14 cellular contexts compared by ENCODE assay signal in genomic region chr3:13850161-13850945, GRCh38. TPM values are rescaled to one million over a fixed set of nuclear protein-coding genes. Genes with fewer than 3 reads are reported as not detected.
A peak's percentile ranks its signal among the peaks of the same experiment; 100 is the strongest.
DNase-seq lines count a peak whose midpoint lies in the region; ATAC-seq and TF ChIP-seq lines count a peak whose summit lies in the region.
"Had no signal": no experiment of that assay in that cellular context is flagged by ENCODE, and none has a peak within 500 bp of the region (broad histone marks: within the 10 kb centered on the region; RNA-seq: fewer than 3 reads in every experiment).

No MANE protein-coding gene starts in this region.

- WGBS in trophoblast cell (ENCODE audit: extremely low coverage, insufficient coverage, insufficient read length): no CpG with 5 or more reads among the region's 21 CpGs

- peak overlapping the region; percentile 17 for H3K18ac ChIP-seq in trophoblast cell (ENCODE audit: low read length)

- no peaks in the 10 kb centered on the region for H3K79me2 ChIP-seq in trophoblast cell (ENCODE audit: control insufficient read depth, insufficient read depth, low read length, poor library complexity)

- peak overlapping the region; percentile 21 for H4K8ac ChIP-seq in trophoblast cell (ENCODE audit: low read depth, low read length)

- H3K14ac ChIP-seq in trophoblast cell (ENCODE audit: low read length): peak overlapping the region; percentile 76

- no peak overlapping the region for H3K4me3 ChIP-seq in MG63
- H3K4me3 ChIP-seq in fibroblast of the aortic adventitia (ENCODE audit: low read depth, low read length): no peak overlapping the region
- H3K4me3 ChIP-seq in trophoblast cell (ENCODE audit: low read depth, low read length): no peak overlapping the region
- H3K4me3 ChIP-seq: esophagus muscularis mucosa had no signal

- H3K79me1 ChIP-seq in trophoblast cell (ENCODE audit: low read length): peaks cover 25% of the 10 kb centered on the region

- H3K23ac ChIP-seq in trophoblast cell (ENCODE audit: low read length): no peak overlapping the region

- TF ChIP-seq CTCF in fibroblast of the aortic adventitia (IDR thresholded peaks at IDR 0.05; ENCODE audit: insufficient read depth, low read length): no peak

- peak overlapping the region; percentile 89 for H2BK12ac ChIP-seq in trophoblast cell (ENCODE audit: low read length)

- H3K9me3 ChIP-seq in MG63 (no peaks in the 10 kb centered on the region), trophoblast cell (ENCODE audit: insufficient read depth, low read depth, low read length) (no peaks in the 10 kb centered on the region)
- H3K9me3 ChIP-seq: SK-N-SH had no signal

- H3K36me3 ChIP-seq in MG63 (no peaks in the 10 kb centered on the region), trophoblast cell (ENCODE audit: control insufficient read depth in 1 of 2, insufficient read depth in 2 of 2, low read length in 2 of 2) (no peaks in the 10 kb centered on the region)
- H3K36me3 ChIP-seq: esophagus muscularis mucosa had no signal

- H4K91ac ChIP-seq in trophoblast cell (ENCODE audit: low read depth, low read length): peak overlapping the region; percentile 84

- no peak overlapping the region for H2AFZ ChIP-seq in trophoblast cell (ENCODE audit: insufficient read depth, low read length, poor library complexity)

- peak overlapping the region; percentile 71 for H2BK120ac ChIP-seq in trophoblast cell (ENCODE audit: insufficient read depth, low read length, poor library complexity)

- no peak overlapping the region for H3K4me2 ChIP-seq in trophoblast cell (ENCODE audit: low read length)
- H3K4me2 ChIP-seq: SK-N-SH had no signal

- no peak for ATAC-seq in HG02798 (IDR thresholded peaks at IDR 0.05; ENCODE audit: poor library complexity, unreplicated experiment)

- peaks cover 34 to 35% of the 10 kb centered on the region in 2 experiments for H3K4me1 ChIP-seq in trophoblast cell (ENCODE audit: control insufficient read depth in 1 of 2, insufficient read depth in 2 of 2, low read length in 2 of 2)
- H3K4me1 ChIP-seq: esophagus muscularis mucosa had no signal

- peak; percentile 82 for DNase-seq in EL
- peak; percentile 25 for DNase-seq in MG63
- DNase-seq in fibroblast of the aortic adventitia (ENCODE audit: low read depth): peak; percentile 6
- DNase-seq in trophoblast cell: peak; percentile 99 to 100
- DNase-seq in NCI-H510A treated with DMSO at 0.1 percent for 48 hours (lab: John Stamatoyannopoulos, UW): no peak
- no peak for DNase-seq in NCI-H526 (lab: John Stamatoyannopoulos, UW)
- no peak for DNase-seq in activated T-cell treated with anti-CD3 and anti-CD28 coated beads, Interleukin-2, amount 50 U/mL, for 1 hour
- DNase-seq: activated CD4-positive, alpha-beta T cell treated with anti-CD3 and anti-CD28 coated beads for 4 hours; activated effector memory CD4-positive, alpha-beta T cell treated with Interleukin-2 at 50 U/mL for 16 hours; NCI-H446 treated with DMSO at 0.1 percent for 48 hours; SK-N-SH; stimulated activated CD4-positive, alpha-beta T cell treated with anti-CD3 and anti-CD28 coated beads, Interleukin-12 subunit alpha, Interleukin-12 subunit beta, amount 100 ng/mL, for 4 hours had no signal

- H3K27ac ChIP-seq in trophoblast cell (ENCODE audit: low read depth, low read length): peak overlapping the region; percentile 31
- H3K27ac ChIP-seq: esophagus muscularis mucosa had no signal

- no peak overlapping the region for H3K9ac ChIP-seq in trophoblast cell (ENCODE audit: low read length)
- H3K9ac ChIP-seq: SK-N-SH had no signal

- H4K12ac ChIP-seq in trophoblast cell (ENCODE audit: low read depth, low read length): no peak overlapping the region

- peak overlapping the region; percentile 47 for H2AK5ac ChIP-seq in trophoblast cell (ENCODE audit: low read length)

- no peak overlapping the region for H2BK5ac ChIP-seq in trophoblast cell (ENCODE audit: low read depth, low read length, poor library complexity)

- H3K27me3 ChIP-seq in MG63: no peaks in the 10 kb centered on the region
- no peaks in the 10 kb centered on the region for H3K27me3 ChIP-seq in trophoblast cell (ENCODE audit: insufficient read depth, low read length)

- no peak overlapping the region for H3K4ac ChIP-seq in trophoblast cell (ENCODE audit: low read depth, low read length)

RNA-seq across cellular contexts. Expression of gene WNT7A, which starts 29.5 kb away (rescaled TPM):
- not detected in 2 replicates for total RNA-seq in MG63 (2014; rRNA removed; shearing (Covaris generic); ENCODE audit: low replicate concordance)
- total RNA-seq in fibroblast of the aortic adventitia (ENCODE audit: low replicate concordance): not detected in 2 replicates
- 0.37 and 0.46 TPM in 2 replicates for polyA plus RNA-seq in trophoblast cell (2013)
- total RNA-seq: esophagus muscularis mucosa had no signal
- polyA plus RNA-seq: SK-N-SH had no signal

Comparison
In these comparisons a context has a peak if more than half of its experiments do, and no peak if none do; other contexts are left out.
1. DNase-seq: peak in EL (single experiment), MG63 (single experiment), fibroblast of the aortic adventitia (single experiment) and trophoblast cell (2 of 2); none in NCI-H510A treated with DMSO at 0.1 percent for 48 hours (single experiment), NCI-H526 (0 of 2) and activated T-cell treated with anti-CD3 and anti-CD28 coated beads, Interleukin-2, amount 50 U/mL, for 1 hour (single experiment).